ENCODE assay signal across 25 cellular contexts in genomic region chr1:194194724-194195123, GRCh38.
DNase-seq lines count a peak whose midpoint lies in the region; ATAC-seq, FAIRE-seq and TF ChIP-seq lines count a peak whose summit lies in the region.
"Had no signal": no experiment of that assay in that cellular context is flagged by ENCODE, and none has a peak within 500 bp of the region (broad histone marks: within the 10 kb centered on the region; RNA-seq: fewer than 3 reads in every experiment).

No MANE protein-coding gene starts in this region.

- BruUV-seq in IMR-90 (replicated peaks; lab: Mats Ljungman, UMichigan), result no TSS peak

- H3K36me3 Mint-ChIP-seq in astrocyte (ENCODE audit: low read depth, unreplicated experiment) (no peaks in the 10 kb centered on the region), nephron progenitor cell (ENCODE audit: low read depth) (no peaks in the 10 kb centered on the region)
- H3K36me3 Mint-ChIP-seq: CD4-positive, CD25-positive, alpha-beta regulatory T cell had no signal

- H3K4me1 Mint-ChIP-seq in astrocyte (ENCODE audit: low read depth, unreplicated experiment), result no peaks in the 10 kb centered on the region
- H3K4me1 Mint-ChIP-seq in nephron progenitor cell, result peaks cover 9% of the 10 kb centered on the region

- no peak overlapping the region for H4K8ac ChIP-seq in IMR-90 (ENCODE audit: low read depth in 2 of 2, low read length in 2 of 2)

- no peaks in the 10 kb centered on the region for H3K79me1 ChIP-seq in IMR-90 (ENCODE audit: low read depth in 1 of 2, low read length in 2 of 2)

- H2AFZ ChIP-seq in IMR-90 (replicated peaks; ENCODE audit: low read length, poor library complexity) (no peak overlapping the region), astrocyte (ENCODE audit: low read depth, low read length) (no peak overlapping the region)

- no peak overlapping the region for H2BK15ac ChIP-seq in IMR-90 (ENCODE audit: low read depth, low read length)

- no peak overlapping the region for H3K14ac ChIP-seq in IMR-90 (replicated peaks; ENCODE audit: low read depth, low read length)

- H3K4me3 Mint-ChIP-seq in astrocyte (ENCODE audit: unreplicated experiment) (no peak overlapping the region), nephron progenitor cell (no peak overlapping the region)
- H3K4me3 Mint-ChIP-seq: CD4-positive, CD25-positive, alpha-beta regulatory T cell had no signal

- WGBS in IMR-90 (ENCODE audit: extremely low coverage in 2 of 2, insufficient read length in 1 of 2), 2 experiments, result no CpG with 5 or more reads among the region's 2 CpGs

- no peak overlapping the region for H2AK9ac ChIP-seq in IMR-90 (replicated peaks; ENCODE audit: low read depth, low read length, poor library complexity)

- CTCF ChIA-PET in IMR-90 (lab: Yijun Ruan, JAX), result no interaction called here

- no peaks in the 10 kb centered on the region for H3K79me2 ChIP-seq in astrocyte (ENCODE audit: insufficient read depth, low read length)

- no peaks in the 10 kb centered on the region for H3K9me1 ChIP-seq in IMR-90 (ENCODE audit: insufficient read depth, low read length)

- no peak for ATAC-seq in IMR-90 (ENCODE audit: low read depth)
- ATAC-seq: K562 had no signal

- TF ChIP-seq RAD21 in IMR-90 (IDR thresholded peaks at IDR 0.05; ENCODE audit: low read length), result no peak

- no peak for TF ChIP-seq CTCF in IMR-90 (conservative IDR thresholded peaks at IDR 0.05; ENCODE audit: low read depth, low read length)
- no peak for TF ChIP-seq CTCF in astrocyte (IDR thresholded peaks at IDR 0.05; ENCODE audit: insufficient read depth, low read depth, low read length)
- TF ChIP-seq CTCF in nephron progenitor cell (IDR thresholded peaks at IDR 0.05), result no peak

- H3K4me3 ChIP-seq in IMR-90 (ENCODE audit: insufficient read depth, low read depth, low read length), result no peak overlapping the region
- no peak overlapping the region for H3K4me3 ChIP-seq in astrocyte (ENCODE audit: insufficient read depth, low read depth, low read length)
- H3K4me3 ChIP-seq: K562, SK-N-MC had no signal

- no peak overlapping the region for H2BK20ac ChIP-seq in IMR-90 (ENCODE audit: low read depth, low read length)

- FAIRE-seq in astrocyte (lab: Jason Lieb, UNC), result no peak
- FAIRE-seq: H54, K562 had no signal

- H3K36me3 ChIP-seq in IMR-90 (ENCODE audit: control insufficient read depth, insufficient read depth, low read length), result no peaks in the 10 kb centered on the region
- no peaks in the 10 kb centered on the region for H3K36me3 ChIP-seq in astrocyte (ENCODE audit: insufficient read depth, low read length)
- H3K36me3 ChIP-seq: BE2C had no signal

- H4K20me1 ChIP-seq in IMR-90 (ENCODE audit: insufficient read depth, low read length) (no peaks in the 10 kb centered on the region), astrocyte (ENCODE audit: insufficient read depth, low read length) (no peaks in the 10 kb centered on the region)

- H2BK120ac ChIP-seq in IMR-90 (ENCODE audit: low read depth, low read length), result no peak overlapping the region

- H3K27ac Mint-ChIP-seq in astrocyte (ENCODE audit: unreplicated experiment), result no peak overlapping the region
- peak overlapping the region; percentile 32 for H3K27ac Mint-ChIP-seq in nephron progenitor cell
- H3K27ac Mint-ChIP-seq: CD4-positive, CD25-positive, alpha-beta regulatory T cell had no signal

- intact Hi-C loops in IMR-90 (cut with micrococcal nuclease) (no loop called here), posterior cingulate gyrus (cut with DNase I) (no loop called here)

- no peaks in the 10 kb centered on the region for H3K27me3 ChIP-seq in IMR-90 (ENCODE audit: control insufficient read depth, insufficient read depth, low read length)
- H3K27me3 ChIP-seq in astrocyte (ENCODE audit: insufficient read depth, low read length), result no peaks in the 10 kb centered on the region
- H3K27me3 ChIP-seq: BE2C had no signal

- H3K4me2 ChIP-seq in IMR-90 (ENCODE audit: low read depth, low read length) (no peak overlapping the region), astrocyte (ENCODE audit: low read length) (no peak overlapping the region)

- H3K9ac ChIP-seq in IMR-90 (ENCODE audit: low read depth, low read length) (no peak overlapping the region), astrocyte (ENCODE audit: low read length) (no peak overlapping the region)

- peak; percentile 11 for DNase-seq in EH (ENCODE audit: low read depth)
- DNase-seq in IMR-90, result peak; percentile 35
- DNase-seq in astrocyte (ENCODE audit: low read depth), result peak; percentile 47
- DNase-seq in nephron progenitor cell, result no peak
- DNase-seq in HUDEP-2 (lab: John Stamatoyannopoulos, UW; ENCODE audit: unreplicated experiment in 76 of 76), result no peak
- no peak for DNase-seq in posterior cingulate gyrus
- DNase-seq in SW480 (ENCODE audit: low spot score), result no peak
- DNase-seq: BE2C; CD4-positive, CD25-positive, alpha-beta regulatory T cell; DND-41; GF-D8; MV-4-11; NCI-H1105 treated with DMSO at 0.1 percent for 48 hours; NCI-H1694; NCI-H2081; NCI-H2171; NCI-H345; NCI-H524; NCI-H82; RPMI8226; SHP77 treated with DMSO at 0.1 percent for 48 hours; SW 1271 had no signal

- no peaks in the 10 kb centered on the region for H3K9me3 ChIP-seq in IMR-90 (ENCODE audit: control insufficient read depth, insufficient read depth, low read length)
- H3K9me3 ChIP-seq in astrocyte (ENCODE audit: insufficient read depth, low read depth, low read length), result no peaks in the 10 kb centered on the region
- H3K9me3 ChIP-seq: BE2C had no signal

- H4K91ac ChIP-seq in IMR-90 (ENCODE audit: insufficient read depth, low read depth, low read length), result no peak overlapping the region

- no peak overlapping the region for H3K23ac ChIP-seq in IMR-90 (ENCODE audit: low read depth, low read length)

- H2AK5ac ChIP-seq in IMR-90 (ENCODE audit: low read depth, low read length), result no peak overlapping the region

- no peak overlapping the region for H3K18ac ChIP-seq in IMR-90 (ENCODE audit: low read depth, low read length)

- no peaks in the 10 kb centered on the region for H3K4me1 ChIP-seq in IMR-90 (ENCODE audit: control insufficient read depth, insufficient read depth, low read length)
- H3K4me1 ChIP-seq in astrocyte (ENCODE audit: insufficient read depth, low read length), result no peaks in the 10 kb centered on the region
- H3K4me1 ChIP-seq: BE2C had no signal

- no peak overlapping the region for H4K5ac ChIP-seq in IMR-90 (ENCODE audit: low read depth, low read length)

- POLR2A ChIA-PET in IMR-90 (lab: Charles Lee; ENCODE audit: unreplicated experiment), result no interaction called here

- H2BK5ac ChIP-seq in IMR-90 (ENCODE audit: low read depth, low read length, poor library complexity, severe bottlenecking), result no peak overlapping the region

- no peaks in the 10 kb centered on the region for H3K9me3 Mint-ChIP-seq in astrocyte (ENCODE audit: unreplicated experiment)
- H3K9me3 Mint-ChIP-seq in nephron progenitor cell, result peaks cover 7% of the 10 kb centered on the region

- H3K27ac ChIP-seq in IMR-90 (ENCODE audit: insufficient read depth, low read length) (no peak overlapping the region), astrocyte (ENCODE audit: low read depth, low read length) (no peak overlapping the region)
- H3K27ac ChIP-seq: SK-N-MC had no signal

- H3K27me3 Mint-ChIP-seq in astrocyte (ENCODE audit: low read depth, unreplicated experiment), result no peaks in the 10 kb centered on the region
- H3K27me3 Mint-ChIP-seq in nephron progenitor cell (ENCODE audit: low read depth, poor library complexity), result peaks cover 3% of the 10 kb centered on the region
- H3K27me3 Mint-ChIP-seq: CD4-positive, CD25-positive, alpha-beta regulatory T cell had no signal

- H3K56ac ChIP-seq in IMR-90 (ENCODE audit: extremely low read depth, insufficient read depth, low read length), result no peak overlapping the region

- no peak for TF ChIP-seq POLR2A in IMR-90 (IDR thresholded peaks at IDR 0.05; ENCODE audit: low read depth, low read length)

- no peak overlapping the region for H3K4ac ChIP-seq in IMR-90 (ENCODE audit: low read depth, low read length)

- dilution Hi-C loops in IMR-90 (cut with HindIII; ENCODE audit: low sequenced_read_pairs, unreplicated experiment), result no loop called here

- in situ Hi-C loops in IMR-90 (cut with MboI; ENCODE audit: low sequenced_read_pairs), result no loop called here

TF ChIP-seq in IMR-90, 13 proteins besides CTCF, POLR2A, EP300 and RAD21:
- TF ChIP-seq CHD1 (IDR thresholded peaks at IDR 0.05; ENCODE audit: low read depth, low read length) (no peak), CEBPB (IDR thresholded peaks at IDR 0.05; ENCODE audit: low read depth, low read length) (no peak), FOS (IDR thresholded peaks at IDR 0.05; ENCODE audit: low read depth, low read length) (no peak), MAFK (IDR thresholded peaks at IDR 0.05; ENCODE audit: low read depth, low read length) (no peak), SMC3 (IDR thresholded peaks at IDR 0.05; ENCODE audit: low read depth, low read length) (no peak), ELK1 (IDR thresholded peaks at IDR 0.05; ENCODE audit: borderline replicate concordance, low read depth, low read length) (no peak), RFX5 (IDR thresholded peaks at IDR 0.05; ENCODE audit: low read depth, low read length) (no peak), BHLHE40 (IDR thresholded peaks at IDR 0.05; ENCODE audit: low read depth, low read length) (no peak), MAZ (IDR thresholded peaks at IDR 0.05; ENCODE audit: borderline replicate concordance, low read depth, low read length) (no peak), MXI1 (IDR thresholded peaks at IDR 0.05; ENCODE audit: borderline replicate concordance, low read depth, low read length) (no peak), USF2 (IDR thresholded peaks at IDR 0.05; ENCODE audit: low read depth, low read length) (no peak), RCOR1 (IDR thresholded peaks at IDR 0.05; ENCODE audit: insufficient replicate concordance, low read length) (no peak), NFE2L2 (IDR thresholded peaks at IDR 0.05; ENCODE audit: low read depth, low read length) (no peak)
TF ChIP-seq in IMR-90: peak in this region for 0.

Comparison
In these comparisons a context has a peak if more than half of its experiments do, and no peak if none do; other contexts are left out.
1. DNase-seq: peak in EH (single experiment), IMR-90 (single experiment) and astrocyte (single experiment); none in nephron progenitor cell (single experiment), HUDEP-2 (0 of 76), posterior cingulate gyrus (0 of 10) and SW480 (single experiment).